Comparison of ENCODE assay signal across 18 cellular contexts in genomic region chr16:12646098-12646489, GRCh38.
DNase-seq lines count a peak whose midpoint lies in the region; ATAC-seq lines count a peak whose summit lies in the region.
"Had no signal": no experiment of that assay in that cellular context is flagged by ENCODE, and none has a peak within 500 bp of the region (broad histone marks: within the 10 kb centered on the region; RNA-seq: fewer than 3 reads in every experiment).

No MANE protein-coding gene starts in this region.

- H3K4me3 Mint-ChIP-seq in activated T-cell treated with anti-CD3 and anti-CD28 coated beads, Interleukin-2, amount 50 U/mL, for 24 hours, result peak overlapping the region; percentile 63
- H3K4me3 Mint-ChIP-seq in activated naive CD8-positive, alpha-beta T cell, result peak overlapping the region; percentile 65
- peak overlapping the region; percentile 57 for H3K4me3 Mint-ChIP-seq in stimulated activated effector memory CD8-positive, alpha-beta T cell treated with anti-CD3 and anti-CD28 coated beads, Interleukin-12 subunit alpha, Interleukin-12 subunit beta, amount 100 ng/mL, for 72 hours

- no peaks in the 10 kb centered on the region for H3K36me3 ChIP-seq in KOPT-K1 (ENCODE audit: insufficient read depth, low read length)
- H3K36me3 ChIP-seq: heart left ventricle, spleen had no signal

- H3K4me1 Mint-ChIP-seq in activated T-cell treated with anti-CD3 and anti-CD28 coated beads, Interleukin-2, amount 50 U/mL, for 24 hours (ENCODE audit: low read depth), result peaks cover 27% of the 10 kb centered on the region
- H3K4me1 Mint-ChIP-seq in activated naive CD8-positive, alpha-beta T cell (ENCODE audit: low read depth), result peaks cover 25% of the 10 kb centered on the region
- H3K4me1 Mint-ChIP-seq in stimulated activated effector memory CD8-positive, alpha-beta T cell treated with anti-CD3 and anti-CD28 coated beads, Interleukin-12 subunit alpha, Interleukin-12 subunit beta, amount 100 ng/mL, for 72 hours, result peaks cover 18% of the 10 kb centered on the region

- H3K27ac ChIP-seq in KOPT-K1 (ENCODE audit: low read depth, low read length, poor library complexity, severe bottlenecking), result peak overlapping the region; percentile 87
- H3K27ac ChIP-seq: heart left ventricle, spleen, VCaP had no signal

- H3K36me3 Mint-ChIP-seq in activated T-cell treated with anti-CD3 and anti-CD28 coated beads, Interleukin-2, amount 50 U/mL, for 24 hours (ENCODE audit: low read depth), result no peaks in the 10 kb centered on the region
- H3K36me3 Mint-ChIP-seq in activated naive CD8-positive, alpha-beta T cell, result no peaks in the 10 kb centered on the region
- no peaks in the 10 kb centered on the region for H3K36me3 Mint-ChIP-seq in stimulated activated effector memory CD8-positive, alpha-beta T cell treated with anti-CD3 and anti-CD28 coated beads, Interleukin-12 subunit alpha, Interleukin-12 subunit beta, amount 100 ng/mL, for 72 hours
- H3K36me3 Mint-ChIP-seq: CD4-positive, alpha-beta memory T cell; naive B cell had no signal

- DNase-seq in activated T-cell treated with anti-CD3 and anti-CD28 coated beads, Interleukin-2, amount 50 U/mL, for 24 hours, result no peak
- DNase-seq in activated T-cell treated with anti-CD3 and anti-CD28 coated beads, Interleukin-2, amount 50 U/mL, for 48 hours, result no peak
- DNase-seq in stimulated activated effector memory CD8-positive, alpha-beta T cell treated with anti-CD3 and anti-CD28 coated beads, Interleukin-12 subunit alpha, Interleukin-12 subunit beta, amount 100 ng/mL, for 72 hours (ENCODE audit: low spot score in 2 of 2), result no peak
- DNase-seq in H4 (ENCODE audit: low spot score), result no peak
- no peak for DNase-seq in NCI-H1092 treated with DMSO at 0.1 percent for 48 hours (lab: John Stamatoyannopoulos, UW)
- no peak for DNase-seq in SK-N-DZ (ENCODE audit: low spot score)
- DNase-seq: cerebellar nuclear complex; DMS79; effector memory CD4-positive, alpha-beta T cell; naive B cell; NCI-H2227 treated with DMSO at 0.1 percent for 48 hours; spleen had no signal

- peak overlapping the region; percentile 97 for H3K27ac Mint-ChIP-seq in activated T-cell treated with anti-CD3 and anti-CD28 coated beads, Interleukin-2, amount 50 U/mL, for 24 hours
- H3K27ac Mint-ChIP-seq in activated naive CD8-positive, alpha-beta T cell, result peak overlapping the region; percentile 97
- peak overlapping the region; percentile 88 for H3K27ac Mint-ChIP-seq in stimulated activated effector memory CD8-positive, alpha-beta T cell treated with anti-CD3 and anti-CD28 coated beads, Interleukin-12 subunit alpha, Interleukin-12 subunit beta, amount 100 ng/mL, for 72 hours
- H3K27ac Mint-ChIP-seq: naive B cell had no signal

- H3K9me3 ChIP-seq in KOPT-K1 (ENCODE audit: insufficient read depth, low read length, poor library complexity, severe bottlenecking), result no peaks in the 10 kb centered on the region

- no peak for ATAC-seq in stimulated activated effector memory CD8-positive, alpha-beta T cell treated with anti-CD3 and anti-CD28 coated beads, Interleukin-12 subunit alpha, Interleukin-12 subunit beta, amount 100 ng/mL, for 72 hours

- peaks cover 10% of the 10 kb centered on the region for H3K9me3 Mint-ChIP-seq in activated T-cell treated with anti-CD3 and anti-CD28 coated beads, Interleukin-2, amount 50 U/mL, for 24 hours
- H3K9me3 Mint-ChIP-seq in activated naive CD8-positive, alpha-beta T cell (ENCODE audit: low read depth), result no peaks in the 10 kb centered on the region
- H3K9me3 Mint-ChIP-seq in stimulated activated effector memory CD8-positive, alpha-beta T cell treated with anti-CD3 and anti-CD28 coated beads, Interleukin-12 subunit alpha, Interleukin-12 subunit beta, amount 100 ng/mL, for 72 hours, result peaks cover 5% of the 10 kb centered on the region

- no peaks in the 10 kb centered on the region for H3K27me3 Mint-ChIP-seq in activated T-cell treated with anti-CD3 and anti-CD28 coated beads, Interleukin-2, amount 50 U/mL, for 24 hours
- H3K27me3 Mint-ChIP-seq in activated naive CD8-positive, alpha-beta T cell, result no peaks in the 10 kb centered on the region
- H3K27me3 Mint-ChIP-seq: progenitor cell of endocrine pancreas had no signal
